ENCODE assay signal across 15 cellular contexts in the genomic region with DNA sequence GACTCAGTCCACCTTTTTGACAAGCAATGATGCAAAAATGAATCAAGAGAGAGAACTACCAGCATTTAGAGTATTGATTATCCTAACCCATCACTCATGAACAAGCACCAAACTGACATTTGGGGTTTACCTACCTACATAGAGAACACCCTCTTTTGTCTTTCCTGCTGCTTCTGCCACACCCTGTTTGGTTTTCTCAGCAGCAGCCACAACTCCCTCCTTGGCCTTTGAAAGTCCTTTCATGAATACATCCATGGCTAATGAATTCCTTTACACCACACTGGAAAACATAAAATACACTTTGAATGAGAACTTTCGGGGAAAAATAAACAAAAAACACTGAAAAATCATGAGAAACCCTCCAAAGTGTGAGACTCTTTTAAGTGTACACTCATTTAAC. TPM values are rescaled to one million over a fixed set of nuclear protein-coding genes. Genes with fewer than 3 reads are reported as not detected.
DNase-seq lines count a peak whose midpoint lies in the region; ATAC-seq and TF ChIP-seq lines count a peak whose summit lies in the region.
"Had no signal": no experiment of that assay in that cellular context is flagged by ENCODE, and none has a peak within 500 bp of the region (broad histone marks: within the 10 kb centered on the region; RNA-seq: fewer than 3 reads in every experiment).

No MANE protein-coding gene starts in this region.

- no peaks in the 10 kb centered on the region for H3K36me3 ChIP-seq in HUES6 (ENCODE audit: control insufficient read depth, insufficient read depth, low read length)

- intact Hi-C loops in dorsolateral prefrontal cortex (cut with DNase I) = loop anchor here (5.0 to 10.0 kb wide), 4 partner anchors 71 to 178 kb away; no protein-coding TSS in a partner anchor

- H3K27me3 ChIP-seq in HUES6 (ENCODE audit: control insufficient read depth, insufficient read depth, low read length) = peaks cover 19% of the 10 kb centered on the region
- no peaks in the 10 kb centered on the region for H3K27me3 ChIP-seq in dorsolateral prefrontal cortex

- H3K27ac Mint-ChIP-seq in nephron progenitor cell = no peak overlapping the region
- H3K27ac Mint-ChIP-seq: stimulated activated naive B cell treated with anti-CD40 and anti-IgM and Interleukin-4, amounts not matched to agents 10 μg/mL and 1 μg/mL and 100 μg/mL, for 72 hours had no signal

- H3K9ac ChIP-seq in HUES6 (ENCODE audit: low read length) = no peak overlapping the region

- peak overlapping the region; percentile 76; the same call in 1 of the 2 replicates for H3K4me3 ChIP-seq in HUES6 (ENCODE audit: low read depth, low read length)
- H3K4me3 ChIP-seq in dorsolateral prefrontal cortex = peak overlapping the region; percentile 64 to 94 (median 80)

- H3K9me3 ChIP-seq in HUES6 (ENCODE audit: control insufficient read depth, insufficient read depth, low read depth, low read length) = no peaks in the 10 kb centered on the region

- peaks cover 46% of the 10 kb centered on the region for H3K4me1 Mint-ChIP-seq in nephron progenitor cell

- ATAC-seq in HG03442 (IDR thresholded peaks at IDR 0.05; ENCODE audit: unreplicated experiment) = no peak
- ATAC-seq: HepG2, Panc1 had no signal

- H3K27ac ChIP-seq in HUES6 (ENCODE audit: low read depth, low read length) (no peak overlapping the region), dorsolateral prefrontal cortex (peak overlapping the region in 53 of 59 donors; percentile 53 to 96 (median 91))

- peak overlapping the region; percentile 92 for H3K4me3 Mint-ChIP-seq in nephron progenitor cell

- peaks cover 8% of the 10 kb centered on the region; the same call in 1 of the 2 replicates for H3K4me1 ChIP-seq in HUES6 (ENCODE audit: control insufficient read depth, insufficient read depth, low read length)

- TF ChIP-seq CTCF in dorsolateral prefrontal cortex (IDR thresholded peaks at IDR 0.05 in 54 of 56, conservative IDR thresholded peaks at IDR 0.05 in 2 of 56; ENCODE audit: low read depth in 1 of 56, partially characterized antibody in 56 of 56) (no peak), nephron progenitor cell (IDR thresholded peaks at IDR 0.05) (no peak)

- H3K27me3 Mint-ChIP-seq in nephron progenitor cell (ENCODE audit: low read depth, poor library complexity) = peaks cover 20% of the 10 kb centered on the region

- peaks cover 28% of the 10 kb centered on the region for H3K36me3 Mint-ChIP-seq in nephron progenitor cell (ENCODE audit: low read depth)
- H3K36me3 Mint-ChIP-seq: stimulated activated naive B cell treated with anti-CD40 and anti-IgM and Interleukin-4, amounts not matched to agents 10 μg/mL and 1 μg/mL and 100 μg/mL, for 72 hours had no signal

- peak; percentile 13 for DNase-seq in COLO829 (ENCODE audit: low spot score)
- no peak for DNase-seq in dorsolateral prefrontal cortex
- no peak for DNase-seq in nephron progenitor cell
- DNase-seq in hepatic stellate cell (ENCODE audit: low spot score) = no peak
- DNase-seq in NCI-H1092 treated with DMSO at 0.1 percent for 48 hours (lab: John Stamatoyannopoulos, UW) = no peak
- DNase-seq: activated CD8-positive, alpha-beta memory T cell treated with anti-CD3 and anti-CD28 coated beads for 24 hours; NCI-H1105 treated with DMSO at 0.1 percent for 48 hours; NCI-H510A; stimulated activated CD4-positive, alpha-beta T cell treated with anti-CD3 and anti-CD28 coated beads, Interleukin-4, amount 100 ng/mL, for 24 hours; stimulated activated naive B cell treated with anti-CD40 and anti-IgM and Interleukin-4, amounts not matched to agents 10 μg/mL and 1 μg/mL and 100 μg/mL, for 72 hours had no signal

- H3K9me3 Mint-ChIP-seq in nephron progenitor cell = no peaks in the 10 kb centered on the region
- H3K9me3 Mint-ChIP-seq: CD14-positive monocyte; stimulated activated naive B cell treated with anti-CD40 and anti-IgM and Interleukin-4, amounts not matched to agents 10 μg/mL and 1 μg/mL and 100 μg/mL, for 72 hours had no signal

RNA-seq across cellular contexts. Expression of gene SNCA, which starts 1.5 kb away (rescaled TPM):
- total RNA-seq in dorsolateral prefrontal cortex = 100 to 1,000 TPM in 119 of 120 experiments, 10 to 100 TPM in 1; 94.8 to 448 (median 257) TPM
- total RNA-seq: HepG2 had no signal

RNA-seq across cellular contexts. Expression of gene MMRN1, which starts 59.2 kb away (rescaled TPM):
- 10 to 100 TPM in 1 of 120 experiments, 1 to 10 TPM in 62, under 1 TPM in 57; 0.16 to 10.9 (median 1.1) TPM for total RNA-seq in dorsolateral prefrontal cortex
- total RNA-seq: HepG2 had no signal
